Comparison of ENCODE assay signal across 9 cellular contexts in the genomic region with DNA sequence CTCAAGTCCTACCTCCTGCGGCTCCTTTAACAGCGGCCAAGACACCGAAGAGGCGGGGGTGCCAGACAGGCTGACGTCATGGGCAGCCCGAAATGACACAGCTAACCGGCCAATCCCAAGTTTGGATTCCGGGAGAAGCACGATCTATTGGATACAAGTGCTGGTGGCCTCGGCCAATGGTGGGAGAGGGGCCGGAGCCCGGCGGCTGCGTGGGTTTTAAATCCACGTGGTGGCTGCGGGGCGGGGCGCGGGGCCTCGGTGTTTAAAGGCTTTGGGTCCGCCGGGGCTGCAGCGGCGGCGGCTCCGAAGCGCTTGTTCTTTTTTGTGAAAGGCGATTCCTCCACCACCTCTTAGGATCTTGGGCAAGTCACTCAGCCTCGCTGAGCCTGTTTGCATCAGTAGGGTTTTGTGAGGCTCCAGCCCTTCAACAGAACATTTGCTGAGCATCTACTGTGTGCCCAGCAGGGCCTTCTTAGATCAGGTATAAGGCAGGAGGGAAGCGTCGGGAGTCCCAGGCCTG. TPM values are rescaled to one million over a fixed set of nuclear protein-coding genes. Genes with fewer than 3 reads are reported as not detected.
DNase-seq lines count a peak whose midpoint lies in the region; ATAC-seq and TF ChIP-seq lines count a peak whose summit lies in the region.
"Had no signal": no experiment of that assay in that cellular context is flagged by ENCODE, and none has a peak within 500 bp of the region (broad histone marks: within the 10 kb centered on the region; RNA-seq: fewer than 3 reads in every experiment).

No MANE protein-coding gene starts in this region.

- peaks cover 7 to 12% of the 10 kb centered on the region in 2 donors for H3K27me3 Mint-ChIP-seq in CD4-positive, alpha-beta memory T cell
- no peaks in the 10 kb centered on the region for H3K27me3 Mint-ChIP-seq in mesothelial cell of epicardium (ENCODE audit: low read depth)

- H3K36me3 Mint-ChIP-seq in CD4-positive, alpha-beta memory T cell: no peaks in the 10 kb centered on the region
- no peaks in the 10 kb centered on the region for H3K36me3 Mint-ChIP-seq in mesothelial cell of epicardium

- no peak overlapping the region for H3K4me3 ChIP-seq in CD4-positive, alpha-beta memory T cell (ENCODE audit: low read length in 2 of 2)

- DNase-seq in CD4-positive, alpha-beta memory T cell: peak; percentile 85 to 95 (median 88)
- DNase-seq in HS-27A (ENCODE audit: low read depth) (peak; percentile 84), NOMO-1 treated with DMSO at 0.1 percent for 48 hours (lab: John Stamatoyannopoulos, UW; ENCODE audit: unreplicated experiment) (peak; percentile 97), activated T-cell treated with anti-CD3 and anti-CD28 coated beads for 24 hours (ENCODE audit: low read depth) (peak; percentile 91), epidermal melanocyte (ENCODE audit: insufficient read length, low spot score) (peak; percentile 99), mesothelial cell of epicardium (ENCODE audit: low spot score in 2 of 2, unreplicated experiment in 2 of 2) (peak; percentile 89 to 94)
- peak; percentile 77 for DNase-seq in stimulated activated CD8-positive, alpha-beta memory T cell treated with anti-CD3 and anti-CD28 coated beads, Interleukin-15, amount 100 ng/mL, for 24 hours (ENCODE audit: low read depth)

- peak overlapping the region; percentile 53 to 87 (median 78) for H3K27ac Mint-ChIP-seq in CD4-positive, alpha-beta memory T cell
- H3K27ac Mint-ChIP-seq in mesothelial cell of epicardium: no peak overlapping the region
- H3K27ac Mint-ChIP-seq: T-helper 1 cell treated with Interleukin-12 subunit alpha and Interleukin-12 subunit beta and Interleukin-4 antibody, amounts not matched to agents 30 μg/mL and 1 μg/mL, for 36 hours had no signal

- CTCF ChIA-PET in CD4-positive, alpha-beta memory T cell (lab: Charles Lee; ENCODE audit: partially characterized antibody): no interaction called here

- intact Hi-C loops in CD4-positive, alpha-beta memory T cell (cut with micrococcal nuclease): loop anchor here (1.0 to 10.0 kb wide), 4 partner anchors 8 to 1364 kb away; partner anchors contain the start of genes FAM210B, PMEPA1 and ZBP1

- peaks cover 2 to 12% (median 7%) of the 10 kb centered on the region in 4 donors for H3K4me1 Mint-ChIP-seq in CD4-positive, alpha-beta memory T cell
- peaks cover 20% of the 10 kb centered on the region for H3K4me1 Mint-ChIP-seq in mesothelial cell of epicardium

- peak overlapping the region; percentile 57 to 78 (median 70) for H3K4me3 Mint-ChIP-seq in CD4-positive, alpha-beta memory T cell
- H3K4me3 Mint-ChIP-seq in mesothelial cell of epicardium: peak overlapping the region; percentile 65
- H3K4me3 Mint-ChIP-seq: T-helper 1 cell treated with Interleukin-12 subunit alpha and Interleukin-12 subunit beta and Interleukin-4 antibody, amounts not matched to agents 30 μg/mL and 1 μg/mL, for 36 hours had no signal

- no peaks in the 10 kb centered on the region for H3K9me3 ChIP-seq in CD4-positive, alpha-beta memory T cell (ENCODE audit: control insufficient read depth in 1 of 2, low read length in 2 of 2)

- no peak overlapping the region for H3K27ac ChIP-seq in CD4-positive, alpha-beta memory T cell (ENCODE audit: low read depth, low read length)

- peaks cover 7% of the 10 kb centered on the region for H3K4me1 ChIP-seq in CD4-positive, alpha-beta memory T cell (ENCODE audit: insufficient read depth, low read length)

- no peaks in the 10 kb centered on the region for H3K27me3 ChIP-seq in CD4-positive, alpha-beta memory T cell (ENCODE audit: insufficient read depth, low read length)

- POLR2A ChIA-PET in CD4-positive, alpha-beta memory T cell (lab: Charles Lee; ENCODE audit: partially characterized antibody): interaction anchor here (1.2 to 1.8 kb wide), 2 partner anchors 9 to 11 kb away, joined by 4 to 10 read pairs; partner anchors contain the start of gene PMEPA1

- H3K9me3 Mint-ChIP-seq in CD4-positive, alpha-beta memory T cell: peaks cover 0 to 1% (median 0%) of the 10 kb centered on the region in 8 donors
- H3K9me3 Mint-ChIP-seq in mesothelial cell of epicardium: no peaks in the 10 kb centered on the region
- H3K9me3 Mint-ChIP-seq: T-helper 1 cell treated with Interleukin-12 subunit alpha and Interleukin-12 subunit beta and Interleukin-4 antibody, amounts not matched to agents 30 μg/mL and 1 μg/mL, for 36 hours had no signal

- peak; percentile 96 for ATAC-seq in GM21360 (IDR thresholded peaks at IDR 0.05; ENCODE audit: unreplicated experiment)

- TF ChIP-seq CTCF in mesothelial cell of epicardium (IDR thresholded peaks at IDR 0.05; ENCODE audit: unreplicated experiment): no peak

- H3K36me3 ChIP-seq in CD4-positive, alpha-beta memory T cell (ENCODE audit: insufficient read depth, low read length): no peaks in the 10 kb centered on the region

RNA-seq across cellular contexts. Expression of gene PMEPA1, which starts 8.7 kb away (rescaled TPM):
- total RNA-seq in CD4-positive, alpha-beta memory T cell: 1 to 10 TPM; 8.1 to 8.9 TPM
- 1 to 10 TPM; 1.2 to 2.9 TPM for polyA plus RNA-seq in CD4-positive, alpha-beta memory T cell
- total RNA-seq in mesothelial cell of epicardium: 39.7 to 40.7 TPM (median 39.9 TPM) in 3 replicates
